ENCODE assay signal across 19 cellular contexts in the genomic region with DNA sequence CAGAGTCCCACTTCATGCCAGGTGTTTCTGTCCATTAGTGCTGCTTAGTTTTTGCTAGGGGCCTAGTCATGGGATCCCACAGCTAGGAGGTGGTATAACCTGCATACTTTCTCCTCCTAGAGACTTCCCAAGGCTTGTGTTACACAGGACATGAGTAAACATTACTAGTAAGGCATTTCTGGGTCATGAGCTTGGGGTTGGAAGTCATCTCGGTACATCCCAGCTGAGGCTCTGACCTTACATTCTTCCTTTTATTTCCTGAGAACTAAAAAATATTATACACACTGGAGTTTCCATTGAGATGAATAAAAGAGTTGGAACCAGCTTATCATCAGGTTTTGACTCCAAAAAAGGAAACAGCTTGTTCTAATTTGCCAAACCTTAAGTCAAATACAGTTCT. TPM values are rescaled to one million over a fixed set of nuclear protein-coding genes. Genes with fewer than 3 reads are reported as not detected.
DNase-seq lines count a peak whose midpoint lies in the region; ATAC-seq and TF ChIP-seq lines count a peak whose summit lies in the region.
"Had no signal": no experiment of that assay in that cellular context is flagged by ENCODE, and none has a peak within 500 bp of the region (broad histone marks: within the 10 kb centered on the region; RNA-seq: fewer than 3 reads in every experiment).

No MANE protein-coding gene starts in this region.

- no peak for ATAC-seq in HG03025 (IDR thresholded peaks at IDR 0.05; ENCODE audit: low FRiP score, unreplicated experiment)
- no peak for ATAC-seq in stimulated activated effector memory CD8-positive, alpha-beta T cell treated with anti-CD3 and anti-CD28 coated beads, Interleukin-12 subunit alpha, Interleukin-12 subunit beta, amount 100 ng/mL, for 72 hours
- ATAC-seq: activated T-cell treated with anti-CD3 and anti-CD28 coated beads, Interleukin-2, amount 50 U/mL, for 4 hours had no signal

- peaks cover 9% of the 10 kb centered on the region for H3K27me3 ChIP-seq in skeletal muscle satellite cell (ENCODE audit: control insufficient read depth, insufficient read depth, low read length)

- no peaks in the 10 kb centered on the region for H3K36me3 ChIP-seq in skeletal muscle satellite cell (ENCODE audit: insufficient read depth, low read length)

- H3K4me1 Mint-ChIP-seq in stimulated activated effector memory CD8-positive, alpha-beta T cell treated with anti-CD3 and anti-CD28 coated beads, Interleukin-12 subunit alpha, Interleukin-12 subunit beta, amount 100 ng/mL, for 72 hours: no peaks in the 10 kb centered on the region

- TF ChIP-seq CTCF in HFF-Myc (IDR thresholded peaks at IDR 0.05; ENCODE audit: low read depth, low read length, missing control alignments) (peak; percentile 12), foreskin fibroblast (IDR thresholded peaks at IDR 0.05; ENCODE audit: low read depth, low read length) (no peak)

- peak overlapping the region; percentile 5 for H3K9ac ChIP-seq in skeletal muscle satellite cell (ENCODE audit: low read depth, low read length)

- H3K9me3 Mint-ChIP-seq in stimulated activated effector memory CD8-positive, alpha-beta T cell treated with anti-CD3 and anti-CD28 coated beads, Interleukin-12 subunit alpha, Interleukin-12 subunit beta, amount 100 ng/mL, for 72 hours: no peaks in the 10 kb centered on the region
- H3K9me3 Mint-ChIP-seq: activated T-cell treated with anti-CD3 and anti-CD28 coated beads, Interleukin-2, amount 50 U/mL, for 4 hours; CD4-positive, alpha-beta T cell had no signal

- H3K4me3 ChIP-seq in HFF-Myc (replicated peaks; ENCODE audit: low read depth, low read length) (no peak overlapping the region), foreskin fibroblast (ENCODE audit: low read depth in 1 of 2, low read length in 2 of 2) (no peak overlapping the region), skeletal muscle satellite cell (ENCODE audit: low read length) (no peak overlapping the region)

- H3K4me2 ChIP-seq in skeletal muscle satellite cell (ENCODE audit: low read length): peak overlapping the region; percentile 12

- no peaks in the 10 kb centered on the region for H3K9me3 ChIP-seq in skeletal muscle satellite cell (replicated peaks; ENCODE audit: low read length)

- H3K4me3 Mint-ChIP-seq in stimulated activated effector memory CD8-positive, alpha-beta T cell treated with anti-CD3 and anti-CD28 coated beads, Interleukin-12 subunit alpha, Interleukin-12 subunit beta, amount 100 ng/mL, for 72 hours: no peak overlapping the region
- H3K4me3 Mint-ChIP-seq: activated T-cell treated with anti-CD3 and anti-CD28 coated beads, Interleukin-2, amount 50 U/mL, for 4 hours; CD4-positive, alpha-beta T cell had no signal

- CTCF ChIA-PET in HEK293T (lab: Yijun Ruan, JAX): interaction anchor here (0.6 kb wide), 1 partner anchor 93 kb away, joined by 9 read pairs; no protein-coding TSS in a partner anchor

- no peak overlapping the region for H3K27ac Mint-ChIP-seq in stimulated activated effector memory CD8-positive, alpha-beta T cell treated with anti-CD3 and anti-CD28 coated beads, Interleukin-12 subunit alpha, Interleukin-12 subunit beta, amount 100 ng/mL, for 72 hours
- H3K27ac Mint-ChIP-seq: CD4-positive, alpha-beta T cell had no signal

- POLR2A ChIA-PET in HEK293T (lab: Yijun Ruan, JAX): no interaction called here

- DNase-seq in HFF-Myc (ENCODE audit: extremely low read depth, low read depth): peak; percentile 2
- peak; percentile 41 for DNase-seq in amniotic epithelial cell (ENCODE audit: low read depth)
- DNase-seq in foreskin fibroblast: peak; percentile 83 to 86
- DNase-seq in stimulated activated effector memory CD8-positive, alpha-beta T cell treated with anti-CD3 and anti-CD28 coated beads, Interleukin-12 subunit alpha, Interleukin-12 subunit beta, amount 100 ng/mL, for 72 hours (ENCODE audit: low spot score in 2 of 2): no peak
- DNase-seq in HEK293T (ENCODE audit: extremely low spot score): no peak
- DNase-seq: activated CD4-positive, alpha-beta T cell treated with anti-CD3 and anti-CD28 coated beads for 4 hours; activated T-cell treated with anti-CD3 and anti-CD28 coated beads, Interleukin-2, amount 50 U/mL, for 4 hours; CD4-positive, alpha-beta T cell; cortex of kidney; kidney; NCI-H1436; retina; stimulated activated CD4-positive, alpha-beta T cell treated with anti-CD3 and anti-CD28 coated beads, Interleukin-4, amount 100 ng/mL, for 24 hours; T-helper 2 cell had no signal

- peaks cover 26% of the 10 kb centered on the region for H3K4me1 ChIP-seq in skeletal muscle satellite cell (ENCODE audit: control insufficient read depth, insufficient read depth, low read length)

- H3K36me3 Mint-ChIP-seq in stimulated activated effector memory CD8-positive, alpha-beta T cell treated with anti-CD3 and anti-CD28 coated beads, Interleukin-12 subunit alpha, Interleukin-12 subunit beta, amount 100 ng/mL, for 72 hours: no peaks in the 10 kb centered on the region

TF ChIP-seq in HEK293T, 16 proteins besides CTCF, POLR2A, EP300 and RAD21:
- TF ChIP-seq HDGF (IDR thresholded peaks at IDR 0.05; ENCODE audit: borderline replicate concordance): no peak
- TF ChIP-seq FOXK2 (IDR thresholded peaks at IDR 0.05): no peak
- no peak for TF ChIP-seq SUZ12 (IDR thresholded peaks at IDR 0.05)
- no peak for TF ChIP-seq TARDBP (IDR thresholded peaks at IDR 0.05)
- no peak for TF ChIP-seq ARNT (IDR thresholded peaks at IDR 0.05)
- TF ChIP-seq LEF1 (IDR thresholded peaks at IDR 0.05; ENCODE audit: borderline replicate concordance): no peak
- TF ChIP-seq BHLHE40 (IDR thresholded peaks at IDR 0.05; ENCODE audit: borderline replicate concordance): no peak
- TF ChIP-seq FOXA1 (IDR thresholded peaks at IDR 0.05): no peak
- TF ChIP-seq NFRKB (IDR thresholded peaks at IDR 0.05): no peak
- no peak for TF ChIP-seq L3MBTL2 (conservative IDR thresholded peaks at IDR 0.05)

RNA-seq across cellular contexts. Expression of gene PNPLA1, which starts 20.9 kb away (rescaled TPM):
- total RNA-seq in skeletal muscle satellite cell (2012; rRNA removed): not detected in 2 replicates
- total RNA-seq: myocyte, RPMI7951, urinary bladder had no signal

RNA-seq across cellular contexts. Expression of gene BRPF3, which starts 52.5 kb away (rescaled TPM):
- 9.9 and 12.5 TPM in 2 replicates for total RNA-seq in skeletal muscle satellite cell (2012; rRNA removed)

Comparison
In these comparisons a context has a peak if more than half of its experiments do, and no peak if none do; other contexts are left out.
1. DNase-seq: peak in HFF-Myc (single experiment), amniotic epithelial cell (single experiment) and foreskin fibroblast (2 of 2); none in stimulated activated effector memory CD8-positive, alpha-beta T cell treated with anti-CD3 and anti-CD28 coated beads, Interleukin-12 subunit alpha, Interleukin-12 subunit beta, amount 100 ng/mL, for 72 hours (0 of 2) and HEK293T (single experiment).